ENCODE assay signal across 4 cellular contexts in genomic region chr15:56361978-56362377, GRCh38.
A peak's percentile ranks its signal among the peaks of the same experiment; 100 is the strongest.
TF ChIP-seq lines count a peak whose summit lies in the region.

No MANE protein-coding gene starts in this region.

TF ChIP-seq in HepG2, 621 proteins besides CTCF, POLR2A, EP300 and RAD21:
- TF ChIP-seq HCFC1 (IDR thresholded peaks at IDR 0.05; ENCODE audit: low read depth, low read length): no peak
- peak; percentile 99 for TF ChIP-seq ZNF614 (CRISPR knock-in tag; IDR thresholded peaks at IDR 0.05; ENCODE audit: borderline replicate concordance)

TF ChIP-seq in GM23338, 12 proteins besides CTCF, POLR2A, EP300 and RAD21:
- TF ChIP-seq POLR2AphosphoS5 (IDR thresholded peaks at IDR 0.05; ENCODE audit: low read depth): no peak
- TF ChIP-seq NANOG (IDR thresholded peaks at IDR 0.05; ENCODE audit: borderline replicate concordance): no peak
- peak; percentile 37 for TF ChIP-seq REST (IDR thresholded peaks at IDR 0.05; ENCODE audit: unreplicated experiment)
- no peak for TF ChIP-seq EZH2phosphoT487 (IDR thresholded peaks at IDR 0.05; ENCODE audit: unreplicated experiment)
- no peak for TF ChIP-seq JUNB (IDR thresholded peaks at IDR 0.05; ENCODE audit: unreplicated experiment)
- TF ChIP-seq EZH2 (IDR thresholded peaks at IDR 0.05; ENCODE audit: low read depth, unreplicated experiment): no peak
- TF ChIP-seq ZNF114 (CRISPR knock-in tag; IDR thresholded peaks at IDR 0.05): no peak
TF ChIP-seq in GM23338: peak in this region for 1.

TF ChIP-seq in Ishikawa, 13 proteins besides CTCF, POLR2A, EP300 and RAD21:
- TF ChIP-seq REST (IDR thresholded peaks at IDR 0.05; ENCODE audit: low read depth) (peak; percentile 50; the same call in 1 of the 2 replicates), CREB1 (IDR thresholded peaks at IDR 0.05; ENCODE audit: low read depth) (no peak)

TF ChIP-seq in GM12878, 131 proteins besides CTCF, POLR2A, EP300 and RAD21:
- TF ChIP-seq REST (IDR thresholded peaks at IDR 0.05; ENCODE audit: low read depth, low read length) (0 out of 2 replicates have a peak, but pooled peaks have one; percentile 36), GABPA (IDR thresholded peaks at IDR 0.05; ENCODE audit: low read depth) (no peak), CBX5 (IDR thresholded peaks at IDR 0.05; ENCODE audit: low read depth) (peak; percentile 39; the same call in 1 of the 2 replicates)
TF ChIP-seq in GM12878: peak in this region for 2.
